ENCODE assay signal across 8 cellular contexts in the genomic region with DNA sequence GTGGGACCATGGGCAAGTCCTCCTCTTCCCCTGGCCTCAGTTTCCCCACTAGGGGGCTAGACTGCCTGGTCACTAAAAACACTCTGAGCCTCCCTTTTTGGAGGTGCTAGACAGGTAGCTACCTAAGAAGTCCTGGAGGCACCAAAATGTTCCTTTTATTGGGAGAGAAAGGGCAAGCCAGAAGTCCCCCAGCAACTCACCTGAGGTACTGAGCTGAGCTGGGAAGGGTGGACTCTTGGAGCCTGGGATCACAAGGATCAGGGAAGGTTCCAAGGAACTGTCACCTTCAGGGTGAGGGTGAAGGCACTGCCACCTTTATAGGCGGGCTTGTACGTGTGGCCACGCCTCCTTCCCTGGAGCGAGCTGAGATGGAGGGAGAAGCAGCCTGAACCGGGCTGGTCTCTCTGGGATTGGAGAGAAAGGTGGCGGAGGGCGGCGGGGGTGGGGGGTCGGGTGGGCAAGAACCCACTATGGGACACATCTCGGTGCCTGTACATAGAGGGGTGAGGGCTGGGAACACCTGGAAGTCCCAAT. TPM values are rescaled to one million over a fixed set of nuclear protein-coding genes. Genes with fewer than 3 reads are reported as not detected.
DNase-seq lines count a peak whose midpoint lies in the region; ATAC-seq and TF ChIP-seq lines count a peak whose summit lies in the region.

TSS of gene CYP1A1 (minus strand) at position 288 of the 534 bp plus-strand sequence. CDS start 2,431 bp downstream, outside the sequence.

- H3K4me2 ChIP-seq in GM23248 (ENCODE audit: unreplicated experiment), result peak within 1 kb of the TSS; percentile 80

- in situ Hi-C loops in GM23248 (cut with MboI) (no loop called here), Panc1 (cut with HindIII; ENCODE audit: low pct_unique_long_range_greater_than_20kb, low sequenced_read_pairs) (no loop called here)

- 18 to 31% methylated on average over 4 to 10 of the region's 10 CpGs for WGBS in GM23248 (ENCODE audit: low coverage in 1 of 2, low lambda C conversion rate in 2 of 2, missing lambda C conversion rate in 2 of 2), 2 experiments

- no peaks in the 10 kb centered on the region for H3K9me2 ChIP-seq in GM23248 (ENCODE audit: insufficient read depth)

- POLR2A ChIA-PET in Panc1 (lab: Charles Lee), result interaction anchor here (0.6 kb wide), 1 partner anchor 29 kb away, joined by 3 read pairs; no protein-coding TSS in a partner anchor

- no peaks in the 10 kb centered on the region for H3F3A ChIP-seq in GM23248 (ENCODE audit: insufficient read depth)

- no peak within 1 kb of the TSS for H3K27ac ChIP-seq in GM23248
- H3K27ac ChIP-seq in Panc1 (ENCODE audit: low read length), result no peak within 1 kb of the TSS
- peak within 1 kb of the TSS; percentile 35 to 39 for H3K27ac ChIP-seq in ascending aorta

- CTCF ChIA-PET in Panc1 (lab: Charles Lee), result interaction anchor here (0.6 kb wide), 2 partner anchors 43 to 104 kb away, joined by 3 to 4 read pairs; no protein-coding TSS in a partner anchor

- peak within 1 kb of the TSS; percentile 20; the same call in 1 of the 2 replicates for H3K9ac ChIP-seq in GM23248

- no peaks in the 10 kb centered on the region for H3K4me1 ChIP-seq in GM23248 (ENCODE audit: insufficient read depth)
- H3K4me1 ChIP-seq in Panc1 (ENCODE audit: control insufficient read depth, insufficient read depth, low read length), result no peaks in the 10 kb centered on the region
- H3K4me1 ChIP-seq in ascending aorta, result peaks cover 4 to 12% of the 10 kb centered on the region in 2 donors

- H3K36me3 ChIP-seq in GM23248 (ENCODE audit: low read depth) (no peaks in the 10 kb centered on the region), Panc1 (ENCODE audit: control insufficient read depth, insufficient read depth, low read length) (no peaks in the 10 kb centered on the region), ascending aorta (no peaks in the 10 kb centered on the region)

- TF ChIP-seq CTCF in Panc1 (IDR thresholded peaks at IDR 0.05) (no peak), ascending aorta (IDR thresholded peaks at IDR 0.05) (no peak)

- peak; percentile 79 for ATAC-seq in Panc1
- no peak for ATAC-seq in HG02571 (IDR thresholded peaks at IDR 0.05; ENCODE audit: unreplicated experiment)

- H3K9me3 ChIP-seq in GM23248 (ENCODE audit: low read depth) (no peaks in the 10 kb centered on the region), Panc1 (ENCODE audit: control insufficient read depth, insufficient read depth, low read depth, low read length) (no peaks in the 10 kb centered on the region), ascending aorta (no peaks in the 10 kb centered on the region)

- intact Hi-C loops in Panc1 (cut with micrococcal nuclease; ENCODE audit: unreplicated experiment) (no loop called here), ascending aorta (cut with DNase I) (no loop called here)

- DNase-seq in GM23248 (peak; percentile 26), Panc1 (ENCODE audit: low read depth, low spot score) (no peak), ascending aorta (ENCODE audit: low spot score in 2 of 2) (no peak), iPS-NIHi11 (ENCODE audit: low spot score) (peak; percentile 68), NK-92 (lab: John Stamatoyannopoulos, UW; ENCODE audit: unreplicated experiment) (no peak), NCI-H2107 treated with DMSO at 0.1 percent for 48 hours (lab: John Stamatoyannopoulos, UW; ENCODE audit: unreplicated experiment) (no peak)
- DNase-seq in stimulated activated CD4-positive, alpha-beta T cell treated with anti-CD3 and anti-CD28 coated beads, Interleukin-12 subunit alpha, Interleukin-12 subunit beta, amount 100 ng/mL, for 4 hours, result peak; percentile 42

- no peaks in the 10 kb centered on the region for H3K79me2 ChIP-seq in GM23248 (ENCODE audit: insufficient read depth)

- H2AFZ ChIP-seq in GM23248, result peak within 1 kb of the TSS; percentile 46

- H4K20me1 ChIP-seq in GM23248 (ENCODE audit: insufficient read depth), result no peaks in the 10 kb centered on the region

- H3K27me3 ChIP-seq in GM23248 (replicated peaks; ENCODE audit: insufficient read depth) (peaks cover 53% of the 10 kb centered on the region), Panc1 (ENCODE audit: control insufficient read depth, insufficient read depth, low read length) (peaks cover 2% of the 10 kb centered on the region; the same call in 1 of the 2 replicates), ascending aorta (no peaks in the 10 kb centered on the region)

- H3K4me3 ChIP-seq in GM23248 (peak within 1 kb of the TSS; percentile 58), Panc1 (ENCODE audit: low read depth in 2 of 2, low read length in 2 of 2) (peak within 1 kb of the TSS; percentile 61 to 64), ascending aorta (peak within 1 kb of the TSS; percentile 71 to 78)

- no TSS peak for BruUV-seq in Panc1 (replicated peaks; lab: Mats Ljungman, UMichigan)

RNA-seq across cellular contexts. Expression of gene CYP1A1, which starts in this region (rescaled TPM):
- not detected in 2 replicates for total RNA-seq in GM23248 (2014; rRNA removed; shearing (Covaris generic))
- polyA plus RNA-seq in GM23248 (2016; fragmentation: Nextera tagmentation; extraction: Ambion mirVana), result not detected in 2 replicates
- total RNA-seq in Panc1 (2021; ENCODE audit: unreplicated experiment), result 0.15 TPM
- 0.08 TPM for polyA plus RNA-seq in Panc1 (2012; ENCODE audit: insufficient read length)
- total RNA-seq in ascending aorta, result 10.3 TPM

Comparison
In these comparisons a context has a peak if more than half of its experiments do, and no peak if none do; other contexts are left out.
1. Peak in DNase-seq, H3K4me3 ChIP-seq, H3K9ac ChIP-seq and H3K4me2 ChIP-seq in GM23248; RNA of the gene not detected or under 1 TPM.
2. Peak in ATAC-seq and H3K4me3 ChIP-seq in Panc1; RNA of the gene not detected or under 1 TPM.
3. DNase-seq: peak in iPS-NIHi11 (single experiment) and stimulated activated CD4-positive, alpha-beta T cell treated with anti-CD3 and anti-CD28 coated beads, Interleukin-12 subunit alpha, Interleukin-12 subunit beta, amount 100 ng/mL, for 4 hours (single experiment); none in Panc1 (single experiment), ascending aorta (0 of 2), NK-92 (single experiment) and NCI-H2107 treated with DMSO at 0.1 percent for 48 hours (single experiment).
4. H3K27ac ChIP-seq: peak in ascending aorta (2 of 2); none in GM23248 (single experiment) and Panc1 (single experiment).
5. Peak in every context shown above with its lines, with median percentiles within 50 percentile points of each other: H3K4me3 ChIP-seq.